ENCODE assay signal across 11 cellular contexts in genomic region chr12:96208346-96208745, GRCh38. TPM values are rescaled to one million over a fixed set of nuclear protein-coding genes. Genes with fewer than 3 reads are reported as not detected.
DNase-seq lines count a peak whose midpoint lies in the region; ATAC-seq and TF ChIP-seq lines count a peak whose summit lies in the region.
"Had no signal": no experiment of that assay in that cellular context is flagged by ENCODE, and none has a peak within 500 bp of the region (broad histone marks: within the 10 kb centered on the region; RNA-seq: fewer than 3 reads in every experiment).

No MANE protein-coding gene starts in this region.

- intact Hi-C loops in esophagus squamous epithelium (cut with DNase I): no loop called here

- H3K79me2 ChIP-seq in SK-N-SH (ENCODE audit: insufficient read depth): peaks cover 100% of the 10 kb centered on the region

- H3K27ac ChIP-seq in SK-N-SH (ENCODE audit: low read depth in 2 of 2, low read length in 1 of 2) (peak overlapping the region in 1 of 2 experiments; percentile 50; a peak in 2 of 4 replicates), esophagus squamous epithelium (peak overlapping the region in 3 of 4 donors; percentile 37 to 62 (median 52))
- H3K27ac ChIP-seq: 22Rv1, KMS-11 had no signal

- H3K4me1 ChIP-seq in SK-N-SH (ENCODE audit: control insufficient read depth in 1 of 2, insufficient read depth in 2 of 2, low read depth in 1 of 2, low read length in 1 of 2) (peaks cover 3 to 30% of the 10 kb centered on the region in 2 experiments; a peak in 3 of 4 replicates), esophagus squamous epithelium (peaks cover 25 to 99% (median 52%) of the 10 kb centered on the region in 3 donors), skeletal muscle satellite cell (ENCODE audit: control insufficient read depth, insufficient read depth, low read length) (peaks cover 67% of the 10 kb centered on the region)

- no peaks in the 10 kb centered on the region for H3K9me2 ChIP-seq in SK-N-SH

- H3K27me3 ChIP-seq in SK-N-SH (ENCODE audit: insufficient read depth) (no peaks in the 10 kb centered on the region), esophagus squamous epithelium (no peaks in the 10 kb centered on the region), skeletal muscle satellite cell (ENCODE audit: control insufficient read depth, insufficient read depth, low read length) (no peaks in the 10 kb centered on the region)

- POLR2A ChIA-PET in SK-N-SH (lab: Yijun Ruan, JAX): no interaction called here

- peak; percentile 13; the same call in 1 of the 3 replicates for ATAC-seq in SK-N-SH treated with all-trans-retinoic acid at 6 μM for 48 hours

- peaks cover 76% of the 10 kb centered on the region for H4K20me1 ChIP-seq in SK-N-SH (ENCODE audit: insufficient read depth)

- H3K9me3 ChIP-seq in SK-N-SH: no peaks in the 10 kb centered on the region
- H3K9me3 ChIP-seq in esophagus squamous epithelium: no peaks in the 10 kb centered on the region
- no peaks in the 10 kb centered on the region for H3K9me3 ChIP-seq in skeletal muscle satellite cell (replicated peaks; ENCODE audit: low read length)

- H3K9ac ChIP-seq in SK-N-SH (no peak overlapping the region), skeletal muscle satellite cell (ENCODE audit: low read depth, low read length) (peak overlapping the region; percentile 5)
- H3K9ac ChIP-seq: KMS-11 had no signal

- TF ChIP-seq POLR2A in esophagus squamous epithelium (IDR thresholded peaks at IDR 0.05): no peak

- H3F3A ChIP-seq in SK-N-SH (replicated peaks; ENCODE audit: insufficient read depth): no peaks in the 10 kb centered on the region

- no peak for TF ChIP-seq RAD21 in SK-N-SH (IDR thresholded peaks at IDR 0.05; ENCODE audit: low read length)

- no peak for TF ChIP-seq EP300 in SK-N-SH (IDR thresholded peaks at IDR 0.05; ENCODE audit: borderline replicate concordance in 1 of 2, low read depth in 1 of 2, low read length in 1 of 2)

- no peak for DNase-seq in SK-N-SH
- DNase-seq in RKO (ENCODE audit: low spot score): peak; percentile 44
- DNase-seq in esophagus squamous epithelium (lab: John Stamatoyannopoulos, UW): no peak
- DNase-seq in MV-4-11 (lab: John Stamatoyannopoulos, UW): no peak
- no peak for DNase-seq in NCI-H345 treated with DMSO at 0.1 percent for 48 hours (lab: John Stamatoyannopoulos, UW; ENCODE audit: unreplicated experiment)
- DNase-seq in NCI-H1417 (lab: John Stamatoyannopoulos, UW): no peak
- DNase-seq: SHP77 treated with DMSO at 0.1 percent for 48 hours had no signal

- TF ChIP-seq CTCF in SK-N-SH (IDR thresholded peaks at IDR 0.05): no peak
- TF ChIP-seq CTCF in esophagus squamous epithelium (IDR thresholded peaks at IDR 0.05): no peak

- no peak overlapping the region for H3K4me2 ChIP-seq in SK-N-SH
- H3K4me2 ChIP-seq in skeletal muscle satellite cell (ENCODE audit: low read length): peak overlapping the region; percentile 57
- H3K4me2 ChIP-seq: KMS-11 had no signal

- H3K36me3 ChIP-seq in SK-N-SH (replicated peaks in 1 of 2; ENCODE audit: control insufficient read depth in 1 of 2, insufficient read depth in 2 of 2, low read length in 1 of 2) (peaks cover 0 to 3% of the 10 kb centered on the region in 2 experiments), esophagus squamous epithelium (peaks cover 0 to under 1% (median 0%) of the 10 kb centered on the region in 3 donors), skeletal muscle satellite cell (ENCODE audit: insufficient read depth, low read length) (peaks cover 53% of the 10 kb centered on the region)

- no peak overlapping the region for H2AFZ ChIP-seq in SK-N-SH (ENCODE audit: low read depth)

- CTCF ChIA-PET in SK-N-SH (lab: Yijun Ruan, JAX): interaction anchor here (0.6 to 3.5 kb wide), 4 partner anchors 12 to 147 kb away, joined by 3 to 13 read pairs (median 4); no protein-coding TSS in a partner anchor

- H3K4me3 ChIP-seq in SK-N-SH (ENCODE audit: low read depth in 2 of 2, low read length in 1 of 2) (no peak overlapping the region), esophagus squamous epithelium (no peak overlapping the region), skeletal muscle satellite cell (ENCODE audit: low read length) (peak overlapping the region; percentile 33)

- 52% methylated on average over 2 of the region's 2 CpGs for WGBS in SK-N-SH (ENCODE audit: low lambda C conversion rate)
- 22 to 78% methylated on average over 1 to 2 of the region's 2 CpGs for WGBS in esophagus squamous epithelium, 2 donors

TF ChIP-seq in SK-N-SH treated with all-trans-retinoic acid at 6 μM for 48 hours, 23 proteins besides CTCF, POLR2A, EP300 and RAD21 (continues in another document):
- TF ChIP-seq ZNF8 (CRISPR knock-in tag; IDR thresholded peaks at IDR 0.05) (no peak), TOX (CRISPR knock-in tag; IDR thresholded peaks at IDR 0.05; ENCODE audit: borderline replicate concordance) (no peak), CSDC2 (CRISPR knock-in tag; IDR thresholded peaks at IDR 0.05) (no peak), OSR1 (CRISPR knock-in tag; IDR thresholded peaks at IDR 0.05) (no peak), POU6F1 (CRISPR knock-in tag; IDR thresholded peaks at IDR 0.05; ENCODE audit: borderline replicate concordance, low read depth) (no peak), ZNF70 (CRISPR knock-in tag; IDR thresholded peaks at IDR 0.05) (no peak)

TF ChIP-seq in SK-N-SH, 30 proteins besides CTCF, POLR2A, EP300 and RAD21:
- TF ChIP-seq TCF12 (IDR thresholded peaks at IDR 0.05) (no peak), FOSL2 (IDR thresholded peaks at IDR 0.05; ENCODE audit: borderline replicate concordance, low read depth) (no peak), IRF3 (IDR thresholded peaks at IDR 0.05; ENCODE audit: low read depth, low read length) (no peak), SMC3 (IDR thresholded peaks at IDR 0.05; ENCODE audit: low read depth, low read length) (no peak), NRF1 (IDR thresholded peaks at IDR 0.05; ENCODE audit: low read depth, low read length) (no peak)

RNA-seq across cellular contexts. Expression of gene ELK3, which starts 14.2 kb away (rescaled TPM):
- polyA plus RNA-seq in SK-N-SH (2012; rRNA removed): 33.1 and 33.8 TPM in 2 replicates
- polyA plus RNA-seq in SK-N-SH (2012; cell fraction: cytosol; rRNA removed): 41.2 and 43.2 TPM in 2 replicates
- 11.3 and 16.9 TPM in 2 replicates for polyA plus RNA-seq in SK-N-SH (2012; cell fraction: nucleus; rRNA removed)
- total RNA-seq in esophagus squamous epithelium: 10 to 100 TPM; 24.8 to 44.0 (median 34.8) TPM
- total RNA-seq in skeletal muscle satellite cell (2012; rRNA removed): 46.6 and 58.5 TPM in 2 replicates
